28 cellular contexts compared by ENCODE assay signal in genomic region chr2:152661076-152661475, GRCh38.
"Had no signal": no experiment of that assay in that cellular context is flagged by ENCODE, and none has a peak within 500 bp of the region (broad histone marks: within the 10 kb centered on the region; RNA-seq: fewer than 3 reads in every experiment).

No MANE protein-coding gene starts in this region.

- H3K4me3 Mint-ChIP-seq: stimulated activated memory B cell treated with anti-CD40 and anti-IgM and Interleukin-4, amounts not matched to agents 10 μg/mL and 1 μg/mL and 100 μg/mL, for 72 hours; stimulated activated naive B cell treated with anti-CD40 and anti-IgM and Interleukin-4, amounts not matched to agents 10 μg/mL and 1 μg/mL and 100 μg/mL, for 72 hours; stimulated activated naive CD8-positive, alpha-beta T cell treated with anti-CD3 and anti-CD28 coated beads, Interleukin-15, amount 100 ng/mL, for 72 hours; stimulated activated naive CD8-positive, alpha-beta T cell treated with anti-CD3 and anti-CD28 coated beads, Interleukin-15, Interleukin-2, amounts not matched to agents 100 ng/mL and 50 ng/mL, for 24 hours; type B pancreatic cell had no signal

- H3K9me3 ChIP-seq: stomach, suprapubic skin, testis, thoracic aorta, thyroid gland, tibial artery, tibial nerve, transverse colon, upper lobe of left lung, upper lobe of right lung, uterus, vagina had no signal

- ATAC-seq: stimulated activated memory B cell treated with anti-CD40 and anti-IgM and Interleukin-4, amounts not matched to agents 10 μg/mL and 1 μg/mL and 100 μg/mL, for 72 hours; stimulated activated naive B cell treated with anti-CD40 and anti-IgM and Interleukin-4, amounts not matched to agents 10 μg/mL and 1 μg/mL and 100 μg/mL, for 72 hours; stimulated activated naive CD8-positive, alpha-beta T cell treated with anti-CD3 and anti-CD28 coated beads, Interleukin-15, amount 100 ng/mL, for 72 hours; stimulated activated naive CD8-positive, alpha-beta T cell treated with anti-CD3 and anti-CD28 coated beads, Interleukin-15, Interleukin-2, amounts not matched to agents 100 U/mL and 50 U/mL, for 24 hours; upper lobe of right lung had no signal

- H3K27ac Mint-ChIP-seq: stimulated activated memory B cell treated with anti-CD40 and anti-IgM and Interleukin-4, amounts not matched to agents 10 μg/mL and 1 μg/mL and 100 μg/mL, for 72 hours; stimulated activated naive CD8-positive, alpha-beta T cell treated with anti-CD3 and anti-CD28 coated beads, Interleukin-15, Interleukin-2, amounts not matched to agents 100 ng/mL and 50 ng/mL, for 24 hours; type B pancreatic cell had no signal

- H3K27ac ChIP-seq: stomach, suprapubic skin, testis, thoracic aorta, thyroid gland, tibial artery, tibial nerve, transverse colon, upper lobe of left lung, upper lobe of right lung, uterus, vagina had no signal

- H3K27me3 Mint-ChIP-seq: stimulated activated memory B cell treated with anti-CD40 and anti-IgM and Interleukin-4, amounts not matched to agents 10 μg/mL and 1 μg/mL and 100 μg/mL, for 72 hours; stimulated activated naive B cell treated with anti-CD40 and anti-IgM and Interleukin-4, amounts not matched to agents 10 μg/mL and 1 μg/mL and 100 μg/mL, for 72 hours; stimulated activated naive CD8-positive, alpha-beta T cell treated with anti-CD3 and anti-CD28 coated beads, Interleukin-15, amount 100 ng/mL, for 72 hours; stimulated activated naive CD8-positive, alpha-beta T cell treated with anti-CD3 and anti-CD28 coated beads, Interleukin-15, Interleukin-2, amounts not matched to agents 100 ng/mL and 50 ng/mL, for 24 hours; type B pancreatic cell had no signal

- H3K4me3 ChIP-seq: stomach, suprapubic skin, testis, thoracic aorta, thyroid gland, tibial artery, tibial nerve, transverse colon, upper lobe of left lung, upper lobe of right lung, uterus, vagina had no signal

- FAIRE-seq: urothelium cell line had no signal

- H3K27me3 ChIP-seq: stomach, suprapubic skin, testis, thyroid gland, tibial artery, tibial nerve, transverse colon, upper lobe of left lung, upper lobe of right lung, uterus, vagina had no signal

- H3K9me3 Mint-ChIP-seq: stimulated activated memory B cell treated with anti-CD40 and anti-IgM and Interleukin-4, amounts not matched to agents 10 μg/mL and 1 μg/mL and 100 μg/mL, for 72 hours; stimulated activated naive B cell treated with anti-CD40 and anti-IgM and Interleukin-4, amounts not matched to agents 10 μg/mL and 1 μg/mL and 100 μg/mL, for 72 hours; stimulated activated naive CD8-positive, alpha-beta T cell treated with anti-CD3 and anti-CD28 coated beads, Interleukin-15, amount 100 ng/mL, for 72 hours; stimulated activated naive CD8-positive, alpha-beta T cell treated with anti-CD3 and anti-CD28 coated beads, Interleukin-15, Interleukin-2, amounts not matched to agents 100 ng/mL and 50 ng/mL, for 24 hours; type B pancreatic cell had no signal

- H3K4me1 Mint-ChIP-seq: stimulated activated memory B cell treated with anti-CD40 and anti-IgM and Interleukin-4, amounts not matched to agents 10 μg/mL and 1 μg/mL and 100 μg/mL, for 72 hours had no signal

- H3K36me3 ChIP-seq: uterus had no signal

- DNase-seq: stimulated activated CD4-positive, alpha-beta T cell treated with anti-CD3 and anti-CD28 coated beads, Interleukin-2, amount 100 ng/mL, for 48 hours; stimulated activated CD4-positive, alpha-beta T cell treated with anti-CD3 and anti-CD28 coated beads, Interleukin-4, amount 100 ng/mL, for 1 hour; stimulated activated CD4-positive, alpha-beta T cell treated with anti-CD3 and anti-CD28 coated beads, Interleukin-4, amount 100 ng/mL, for 24 hours; stimulated activated CD4-positive, alpha-beta T cell treated with anti-CD3 and anti-CD28 coated beads, Interleukin-4, amount 100 ng/mL, for 4 hours; stimulated activated CD8-positive, alpha-beta memory T cell treated with anti-CD3 and anti-CD28 coated beads, Interleukin-4, amount 100 ng/mL, for 48 hours; stimulated activated naive B cell treated with anti-CD40 and anti-IgM and Interleukin-4, amounts not matched to agents 10 μg/mL and 1 μg/mL and 100 μg/mL, for 72 hours; stimulated activated naive CD4-positive, alpha-beta T cell; stimulated activated naive CD4-positive, alpha-beta T cell treated with Interleukin-2 at 50 U/mL for 16 hours; stimulated activated naive CD8-positive, alpha-beta T cell treated with anti-CD3 and anti-CD28 coated beads, Interleukin-15, amount 100 ng/mL, for 72 hours; stimulated activated naive CD8-positive, alpha-beta T cell treated with anti-CD3 and anti-CD28 coated beads, Interleukin-15, Interleukin-2, amounts not matched to agents 100 U/mL and 50 U/mL, for 24 hours; stomach; substantia nigra; testis; thyroid gland; tibial artery; transverse colon; trophoblast cell; upper lobe of left lung; upper lobe of right lung; uterus had no signal

- H3K4me1 ChIP-seq: stomach, suprapubic skin, testis, thyroid gland, tibial artery, tibial nerve, transverse colon, upper lobe of left lung, upper lobe of right lung, uterus, vagina had no signal
